ENCODE assay signal across 1 cellular context in genomic region chr7:117010375-117011133, GRCh38.
TF ChIP-seq lines count a peak whose summit lies in the region.

No MANE protein-coding gene starts in this region.

TF ChIP-seq in SK-N-SH, 30 proteins besides CTCF, POLR2A, EP300 and RAD21 (continued from another document):
- TF ChIP-seq PBX3 (IDR thresholded peaks at IDR 0.05) (no peak), GABPA (IDR thresholded peaks at IDR 0.05; ENCODE audit: low read depth) (no peak), SMC3 (IDR thresholded peaks at IDR 0.05; ENCODE audit: low read depth, low read length) (no peak), ELF1 (IDR thresholded peaks at IDR 0.05) (no peak), TAF1 (IDR thresholded peaks at IDR 0.05; ENCODE audit: borderline replicate concordance, low read depth, low read length) (no peak), NRF1 (IDR thresholded peaks at IDR 0.05; ENCODE audit: low read depth, low read length) (no peak), REST (IDR thresholded peaks at IDR 0.05; ENCODE audit: low read depth, low read length) (no peak), JUND (IDR thresholded peaks at IDR 0.05) (no peak), EZH2phosphoT487 (IDR thresholded peaks at IDR 0.05; ENCODE audit: borderline replicate concordance, low read depth) (no peak), FOSL2 (IDR thresholded peaks at IDR 0.05; ENCODE audit: borderline replicate concordance, low read depth) (no peak)
- TF ChIP-seq, protein P1, sequence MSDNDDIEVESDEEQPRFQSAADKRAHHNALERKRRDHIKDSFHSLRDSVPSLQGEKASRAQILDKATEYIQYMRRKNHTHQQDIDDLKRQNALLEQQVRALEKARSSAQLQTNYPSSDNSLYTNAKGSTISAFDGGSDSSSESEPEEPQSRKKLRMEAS (IDR thresholded peaks at IDR 0.05; ENCODE audit: low read depth), result no peak
TF ChIP-seq in SK-N-SH: peak in this region for 0.
